Comparison of ENCODE assay signal across 8 cellular contexts in genomic region chr22:24608327-24608726, GRCh38. TPM values are rescaled to one million over a fixed set of nuclear protein-coding genes. Genes with fewer than 3 reads are reported as not detected.
DNase-seq lines count a peak whose midpoint lies in the region; ATAC-seq lines count a peak whose summit lies in the region.
"Not testable (repeated sequence)": the region's sequence is repeated elsewhere in the genome, so short reads cannot be mapped to it uniquely, and the experiment has no call there.

No MANE protein-coding gene starts in this region.

- POLR2A ChIA-PET in CD8-positive, alpha-beta memory T cell (lab: Charles Lee), result not testable (repeated sequence)

- H3K4me1 Mint-ChIP-seq in CD8-positive, alpha-beta memory T cell, result peaks cover 12 to 30% (median 14%) of the 10 kb centered on the region in 3 donors
- H3K4me1 Mint-ChIP-seq in T-helper 17 cell, result peaks cover 16% of the 10 kb centered on the region
- peaks cover 29% of the 10 kb centered on the region for H3K4me1 Mint-ChIP-seq in activated CD8-positive, alpha-beta memory T cell treated with anti-CD3 and anti-CD28 coated beads, Interleukin-2, amount 10 ng/mL, durations not matched to agents 7 days and 5 days
- peaks cover 19% of the 10 kb centered on the region for H3K4me1 Mint-ChIP-seq in activated naive CD4-positive, alpha-beta T cell treated with anti-CD3 and anti-CD28 coated beads, Interleukin-2, amount 50 U/mL, for 24 hours
- not testable (repeated sequence) for H3K4me1 Mint-ChIP-seq in memory B cell
- H3K4me1 Mint-ChIP-seq in stimulated activated naive CD8-positive, alpha-beta T cell treated with anti-CD3 and anti-CD28 coated beads, Interleukin-15, amount 100 ng/mL, for 72 hours, result peaks cover 42% of the 10 kb centered on the region

- H3K36me3 ChIP-seq in CD8-positive, alpha-beta memory T cell (ENCODE audit: insufficient read depth, low read length); effector memory CD4-positive, alpha-beta T cell (ENCODE audit: control insufficient read depth, insufficient read depth, low read length): not testable (repeated sequence)

- H3K4me1 ChIP-seq in CD8-positive, alpha-beta memory T cell (ENCODE audit: insufficient read depth, low read length); effector memory CD4-positive, alpha-beta T cell (ENCODE audit: control insufficient read depth, insufficient read depth, low read length, poor library complexity, severe bottlenecking): not testable (repeated sequence)

- H3K27me3 ChIP-seq in CD8-positive, alpha-beta memory T cell (ENCODE audit: insufficient read depth, low read length, poor library complexity, severe bottlenecking); effector memory CD4-positive, alpha-beta T cell (replicated peaks; ENCODE audit: control insufficient read depth, insufficient read depth, low read length, poor library complexity, severe bottlenecking): not testable (repeated sequence)

- H3K36me3 Mint-ChIP-seq in CD8-positive, alpha-beta memory T cell; T-helper 17 cell (ENCODE audit: low read depth); activated CD8-positive, alpha-beta memory T cell treated with anti-CD3 and anti-CD28 coated beads, Interleukin-2, amount 10 ng/mL, durations not matched to agents 7 days and 5 days; activated naive CD4-positive, alpha-beta T cell treated with anti-CD3 and anti-CD28 coated beads, Interleukin-2, amount 50 U/mL, for 24 hours; memory B cell: not testable (repeated sequence)

- not testable (repeated sequence) for H3K4me3 ChIP-seq in CD8-positive, alpha-beta memory T cell (ENCODE audit: low read length)
- H3K4me3 ChIP-seq in Jurkat, Clone E6-1 (ENCODE audit: low read length), result peak overlapping the region; percentile 70
- peak overlapping the region; percentile 35 for H3K4me3 ChIP-seq in effector memory CD4-positive, alpha-beta T cell (ENCODE audit: insufficient read depth, low read depth, low read length, poor library complexity, severe bottlenecking)

- H3K4me3 Mint-ChIP-seq in CD8-positive, alpha-beta memory T cell, result peak overlapping the region; percentile 50 to 95 (median 87)
- H3K4me3 Mint-ChIP-seq in T-helper 17 cell (peak overlapping the region; percentile 99), memory B cell (peak overlapping the region; percentile 67)
- peak overlapping the region; percentile 97 for H3K4me3 Mint-ChIP-seq in activated CD8-positive, alpha-beta memory T cell treated with anti-CD3 and anti-CD28 coated beads, Interleukin-2, amount 10 ng/mL, durations not matched to agents 7 days and 5 days
- H3K4me3 Mint-ChIP-seq in activated naive CD4-positive, alpha-beta T cell treated with anti-CD3 and anti-CD28 coated beads, Interleukin-2, amount 50 U/mL, for 24 hours, result peak overlapping the region; percentile 96
- H3K4me3 Mint-ChIP-seq in stimulated activated naive CD8-positive, alpha-beta T cell treated with anti-CD3 and anti-CD28 coated beads, Interleukin-15, amount 100 ng/mL, for 72 hours, result peak overlapping the region; percentile 84 to 98

- CTCF ChIA-PET in CD8-positive, alpha-beta memory T cell (lab: Charles Lee); activated CD8-positive, alpha-beta memory T cell treated with anti-CD3 and anti-CD28 coated beads, Interleukin-2, amount 10 ng/mL, durations not matched to agents 7 days and 5 days (lab: Charles Lee): not testable (repeated sequence)

- H3K9me3 ChIP-seq in CD8-positive, alpha-beta memory T cell (ENCODE audit: low read length); T-helper 17 cell (ENCODE audit: control insufficient read depth, low read length, poor library complexity, severe bottlenecking); effector memory CD4-positive, alpha-beta T cell (ENCODE audit: control insufficient read depth, low read length): not testable (repeated sequence)

- peak overlapping the region in 5 of 8 donors; percentile 40 to 99 (median 81) for H3K27ac Mint-ChIP-seq in CD8-positive, alpha-beta memory T cell
- H3K27ac Mint-ChIP-seq in T-helper 17 cell (peak overlapping the region; percentile 99), memory B cell (peak overlapping the region; percentile 91)
- peak overlapping the region; percentile 99 for H3K27ac Mint-ChIP-seq in activated CD8-positive, alpha-beta memory T cell treated with anti-CD3 and anti-CD28 coated beads, Interleukin-2, amount 10 ng/mL, durations not matched to agents 7 days and 5 days
- not testable (repeated sequence) for H3K27ac Mint-ChIP-seq in activated naive CD4-positive, alpha-beta T cell treated with anti-CD3 and anti-CD28 coated beads, Interleukin-2, amount 50 U/mL, for 24 hours
- peak overlapping the region in 1 of 2 donors; percentile 90 for H3K27ac Mint-ChIP-seq in stimulated activated naive CD8-positive, alpha-beta T cell treated with anti-CD3 and anti-CD28 coated beads, Interleukin-15, amount 100 ng/mL, for 72 hours

- H3K27ac ChIP-seq in CD8-positive, alpha-beta memory T cell (ENCODE audit: low read depth, low read length), result not testable (repeated sequence)
- peak overlapping the region; percentile 63 for H3K27ac ChIP-seq in effector memory CD4-positive, alpha-beta T cell (ENCODE audit: insufficient read depth, low read length, poor library complexity, severe bottlenecking)

- not testable (repeated sequence) for DNase-seq in CD8-positive, alpha-beta memory T cell; Jurkat, Clone E6-1 (ENCODE audit: low read depth, low spot score); T-helper 17 cell; activated CD8-positive, alpha-beta memory T cell treated with anti-CD3 and anti-CD28 coated beads, Interleukin-2, amount 10 ng/mL, durations not matched to agents 7 days and 5 days; effector memory CD4-positive, alpha-beta T cell; memory B cell (ENCODE audit: low spot score in 2 of 2); stimulated activated naive CD8-positive, alpha-beta T cell treated with anti-CD3 and anti-CD28 coated beads, Interleukin-15, amount 100 ng/mL, for 72 hours

- H3K27me3 Mint-ChIP-seq in CD8-positive, alpha-beta memory T cell; T-helper 17 cell; activated CD8-positive, alpha-beta memory T cell treated with anti-CD3 and anti-CD28 coated beads, Interleukin-2, amount 10 ng/mL, durations not matched to agents 7 days and 5 days; activated naive CD4-positive, alpha-beta T cell treated with anti-CD3 and anti-CD28 coated beads, Interleukin-2, amount 50 U/mL, for 24 hours; memory B cell; stimulated activated naive CD8-positive, alpha-beta T cell treated with anti-CD3 and anti-CD28 coated beads, Interleukin-15, amount 100 ng/mL, for 72 hours: not testable (repeated sequence)

- H3K9me3 Mint-ChIP-seq in CD8-positive, alpha-beta memory T cell; activated CD8-positive, alpha-beta memory T cell treated with anti-CD3 and anti-CD28 coated beads, Interleukin-2, amount 10 ng/mL, durations not matched to agents 7 days and 5 days (ENCODE audit: low read depth); activated naive CD4-positive, alpha-beta T cell treated with anti-CD3 and anti-CD28 coated beads, Interleukin-2, amount 50 U/mL, for 24 hours; memory B cell; stimulated activated naive CD8-positive, alpha-beta T cell treated with anti-CD3 and anti-CD28 coated beads, Interleukin-15, amount 100 ng/mL, for 72 hours: not testable (repeated sequence)

- not testable (repeated sequence) for ATAC-seq in T-helper 17 cell; activated CD8-positive, alpha-beta memory T cell treated with anti-CD3 and anti-CD28 coated beads, Interleukin-2, amount 10 ng/mL, durations not matched to agents 7 days and 5 days; memory B cell (ENCODE audit: low read depth); stimulated activated naive CD8-positive, alpha-beta T cell treated with anti-CD3 and anti-CD28 coated beads, Interleukin-15, amount 100 ng/mL, for 72 hours

RNA-seq across cellular contexts. Expression of gene GGT1, which starts 5.3 kb away (rescaled TPM):
- 10 to 100 TPM; 36.9 to 39.1 TPM for total RNA-seq in CD8-positive, alpha-beta memory T cell
- 12.1 TPM for polyA plus RNA-seq in CD8-positive, alpha-beta memory T cell
- 7.3 TPM for polyA plus RNA-seq in Jurkat, Clone E6-1 (2012; ENCODE audit: insufficient read depth, insufficient read length)
- total RNA-seq in T-helper 17 cell, result 10 to 100 TPM; 20.1 to 54.3 TPM
- 10 to 100 TPM; 51.2 to 66.0 TPM for total RNA-seq in activated CD8-positive, alpha-beta memory T cell treated with anti-CD3 and anti-CD28 coated beads, Interleukin-2, amount 10 ng/mL, durations not matched to agents 7 days and 5 days

RNA-seq across cellular contexts. Expression of gene LRRC75B, which starts 15.5 kb away (rescaled TPM):
- total RNA-seq in CD8-positive, alpha-beta memory T cell, result 1 to 10 TPM in 1 of 2 experiments, under 1 TPM in 1; 0.84 to 1.4 TPM
- polyA plus RNA-seq in CD8-positive, alpha-beta memory T cell, result not detected
- polyA plus RNA-seq in Jurkat, Clone E6-1 (2012; ENCODE audit: insufficient read depth, insufficient read length), result not detected
- under 1 TPM in 1 of 2 donors, not detected in 1; 0.40 TPM for total RNA-seq in T-helper 17 cell
- 1 to 10 TPM; 1.6 to 2.1 TPM for total RNA-seq in activated CD8-positive, alpha-beta memory T cell treated with anti-CD3 and anti-CD28 coated beads, Interleukin-2, amount 10 ng/mL, durations not matched to agents 7 days and 5 days

RNA-seq across cellular contexts. Expression of gene SNRPD3, which starts 52.5 kb away (rescaled TPM):
- total RNA-seq in CD8-positive, alpha-beta memory T cell, result 100 to 1,000 TPM; 205 to 217 TPM
- polyA plus RNA-seq in CD8-positive, alpha-beta memory T cell, result 112 TPM
- 480 TPM for polyA plus RNA-seq in Jurkat, Clone E6-1 (2012; ENCODE audit: insufficient read depth, insufficient read length)
- 10 to 100 TPM; 35.2 to 41.2 TPM for total RNA-seq in T-helper 17 cell
- total RNA-seq in activated CD8-positive, alpha-beta memory T cell treated with anti-CD3 and anti-CD28 coated beads, Interleukin-2, amount 10 ng/mL, durations not matched to agents 7 days and 5 days, result 100 to 1,000 TPM; 132 to 139 TPM

RNA-seq across cellular contexts. Expression of gene GUCD1, which starts 53.4 kb away (rescaled TPM):
- 100 to 1,000 TPM; 115 to 123 TPM for total RNA-seq in CD8-positive, alpha-beta memory T cell
- polyA plus RNA-seq in CD8-positive, alpha-beta memory T cell, result 50.8 TPM
- 74.9 TPM for polyA plus RNA-seq in Jurkat, Clone E6-1 (2012; ENCODE audit: insufficient read depth, insufficient read length)
- total RNA-seq in T-helper 17 cell, result 10 to 100 TPM; 58.4 to 96.3 TPM
- 100 to 1,000 TPM; 130 to 150 TPM for total RNA-seq in activated CD8-positive, alpha-beta memory T cell treated with anti-CD3 and anti-CD28 coated beads, Interleukin-2, amount 10 ng/mL, durations not matched to agents 7 days and 5 days
